ENCODE assay signal across 8 cellular contexts in the genomic region with DNA sequence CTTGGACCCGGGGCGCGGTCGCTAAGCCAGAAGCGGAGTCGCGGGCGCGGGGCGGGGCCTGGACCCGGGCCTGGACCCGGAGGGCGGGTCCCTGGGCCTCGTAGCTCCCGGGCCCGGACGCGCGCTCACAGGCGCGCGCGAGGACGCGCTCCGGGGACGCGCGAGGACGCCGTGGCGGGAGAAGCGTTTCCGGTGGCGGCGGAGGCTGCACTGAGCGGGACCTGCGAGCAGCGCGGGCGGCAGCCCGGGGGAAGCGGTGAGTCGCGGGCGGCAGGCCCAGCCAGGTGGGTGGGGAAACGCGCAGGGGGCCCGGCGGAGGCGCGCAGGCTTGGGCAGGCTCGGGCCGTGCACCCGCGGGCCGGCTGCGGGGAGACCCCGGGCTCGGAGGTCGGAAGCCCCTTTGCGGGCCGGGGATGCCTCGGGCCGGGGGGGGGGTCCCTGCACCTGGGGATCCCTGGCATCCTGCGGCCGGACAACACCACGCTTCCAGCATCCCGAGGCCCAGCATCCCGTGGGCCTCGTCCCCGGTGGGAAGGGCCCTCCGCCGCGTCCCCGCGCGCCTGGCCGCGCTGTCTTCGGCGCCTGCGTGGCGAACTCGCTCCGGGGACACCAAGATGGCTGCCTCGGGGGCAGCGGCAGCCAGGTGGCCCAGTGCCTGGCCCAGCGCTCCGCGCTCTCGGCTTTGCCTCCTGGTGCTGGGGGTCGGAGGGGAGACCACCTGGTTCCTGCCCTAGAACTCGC. TPM values are rescaled to one million over a fixed set of nuclear protein-coding genes. Genes with fewer than 3 reads are reported as not detected.
DNase-seq lines count a peak whose midpoint lies in the region; ATAC-seq and TF ChIP-seq lines count a peak whose summit lies in the region.

A gene with protein sequence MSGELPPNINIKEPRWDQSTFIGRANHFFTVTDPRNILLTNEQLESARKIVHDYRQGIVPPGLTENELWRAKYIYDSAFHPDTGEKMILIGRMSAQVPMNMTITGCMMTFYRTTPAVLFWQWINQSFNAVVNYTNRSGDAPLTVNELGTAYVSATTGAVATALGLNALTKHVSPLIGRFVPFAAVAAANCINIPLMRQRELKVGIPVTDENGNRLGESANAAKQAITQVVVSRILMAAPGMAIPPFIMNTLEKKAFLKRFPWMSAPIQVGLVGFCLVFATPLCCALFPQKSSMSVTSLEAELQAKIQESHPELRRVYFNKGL (plus strand): TSS at position 177 of the 741 bp plus-strand sequence. CDS start 13,544 bp downstream, outside the sequence.

- peak within 1 kb of the TSS; percentile 72 for H2AFZ ChIP-seq in parathyroid adenoma

- H3K27me3 ChIP-seq in parathyroid adenoma (ENCODE audit: control insufficient read depth, insufficient read depth, low read length) (no peaks in the 10 kb centered on the region), tibial artery (no peaks in the 10 kb centered on the region)

- ATAC-seq in GM21786 (IDR thresholded peaks at IDR 0.05; ENCODE audit: unreplicated experiment) (peak; percentile 89), SK-N-SH treated with all-trans-retinoic acid at 6 μM for 48 hours (peak; percentile 91), Right ventricle myocardium inferior (peak; percentile 94)

- peak within 1 kb of the TSS; percentile 70 for H3K4me3 ChIP-seq in parathyroid adenoma (ENCODE audit: low read depth, low read length)
- H3K4me3 ChIP-seq in tibial artery, result peak within 1 kb of the TSS; percentile 85 to 99

- TF ChIP-seq CTCF in parathyroid adenoma (IDR thresholded peaks at IDR 0.05) (no peak), tibial artery (IDR thresholded peaks at IDR 0.05) (no peak)

- H3K27ac Mint-ChIP-seq in activated naive CD8-positive, alpha-beta T cell, result peak within 1 kb of the TSS; percentile 96

- H3K36me3 ChIP-seq in parathyroid adenoma (ENCODE audit: control insufficient read depth, insufficient read depth, low read length) (no peaks in the 10 kb centered on the region), tibial artery (peaks cover 2 to 5% (median 3%) of the 10 kb centered on the region in 3 donors)

- DNase-seq in G401 (ENCODE audit: low spot score), result peak; percentile 84
- DNase-seq in Kasumi-1 (lab: John Stamatoyannopoulos, UW), result peak; percentile 61
- DNase-seq in Right ventricle myocardium inferior (ENCODE audit: missing footprints), result peak; percentile 91
- DNase-seq in tibial artery, result peak; percentile 59 to 85

- intact Hi-C loops in Right ventricle myocardium inferior (cut with DNase I) (no loop called here), tibial artery (cut with DNase I; ENCODE audit: low total_unique reads) (no loop called here)

- in situ Hi-C loops in G401 (cut with HindIII; ENCODE audit: low sequenced_read_pairs), result no loop called here

- peaks cover 38% of the 10 kb centered on the region for H3K79me2 ChIP-seq in parathyroid adenoma

- H3K4me3 Mint-ChIP-seq in activated naive CD8-positive, alpha-beta T cell, result peak within 1 kb of the TSS; percentile 97

- peak within 1 kb of the TSS; percentile 22 for H3K9ac ChIP-seq in parathyroid adenoma

- H3K27me3 Mint-ChIP-seq in activated naive CD8-positive, alpha-beta T cell, result no peaks in the 10 kb centered on the region

- H3K4me1 ChIP-seq in parathyroid adenoma (peaks cover 6% of the 10 kb centered on the region), tibial artery (peaks cover 0 to 30% (median 13%) of the 10 kb centered on the region in 4 donors)

- peaks cover 31% of the 10 kb centered on the region for H3K36me3 Mint-ChIP-seq in activated naive CD8-positive, alpha-beta T cell

- H3K9me3 Mint-ChIP-seq in activated naive CD8-positive, alpha-beta T cell (ENCODE audit: low read depth), result no peaks in the 10 kb centered on the region

- H3K4me2 ChIP-seq in parathyroid adenoma (ENCODE audit: low read length), result peak within 1 kb of the TSS; percentile 72

- peaks cover 49% of the 10 kb centered on the region for H3K4me1 Mint-ChIP-seq in activated naive CD8-positive, alpha-beta T cell (ENCODE audit: low read depth)

- H3K9me3 ChIP-seq in parathyroid adenoma (ENCODE audit: control insufficient read depth, low read length) (no peaks in the 10 kb centered on the region), tibial artery (no peaks in the 10 kb centered on the region)

- H3K27ac ChIP-seq in parathyroid adenoma (peak within 1 kb of the TSS; percentile 48), tibial artery (peak within 1 kb of the TSS; percentile 75 to 81)

TF ChIP-seq in SK-N-SH treated with all-trans-retinoic acid at 6 μM for 48 hours, 23 proteins besides CTCF, POLR2A, EP300 and RAD21:
- TF ChIP-seq ZNF8 (CRISPR knock-in tag; IDR thresholded peaks at IDR 0.05) (0 out of 2 replicates have a peak, but pooled peaks have one; percentile 23), OSR1 (CRISPR knock-in tag; IDR thresholded peaks at IDR 0.05) (no peak), PPARA (CRISPR knock-in tag; IDR thresholded peaks at IDR 0.05; ENCODE audit: borderline replicate concordance) (peak; percentile 11; the same call in 1 of the 2 replicates), ZNF70 (CRISPR knock-in tag; IDR thresholded peaks at IDR 0.05) (0 out of 2 replicates have a peak, but pooled peaks have one; percentile 20), GLIS3 (CRISPR knock-in tag; IDR thresholded peaks at IDR 0.05) (0 out of 2 replicates have a peak, but pooled peaks have one; percentile 43), ISL1 (CRISPR knock-in tag; IDR thresholded peaks at IDR 0.05) (no peak), SNAI2 (CRISPR knock-in tag; IDR thresholded peaks at IDR 0.05) (0 out of 2 replicates have a peak, but pooled peaks have one; percentile 74), ZFP3 (CRISPR knock-in tag; IDR thresholded peaks at IDR 0.05) (peak; percentile 74; the same call in 1 of the 2 replicates)
- TF ChIP-seq, protein P1, sequence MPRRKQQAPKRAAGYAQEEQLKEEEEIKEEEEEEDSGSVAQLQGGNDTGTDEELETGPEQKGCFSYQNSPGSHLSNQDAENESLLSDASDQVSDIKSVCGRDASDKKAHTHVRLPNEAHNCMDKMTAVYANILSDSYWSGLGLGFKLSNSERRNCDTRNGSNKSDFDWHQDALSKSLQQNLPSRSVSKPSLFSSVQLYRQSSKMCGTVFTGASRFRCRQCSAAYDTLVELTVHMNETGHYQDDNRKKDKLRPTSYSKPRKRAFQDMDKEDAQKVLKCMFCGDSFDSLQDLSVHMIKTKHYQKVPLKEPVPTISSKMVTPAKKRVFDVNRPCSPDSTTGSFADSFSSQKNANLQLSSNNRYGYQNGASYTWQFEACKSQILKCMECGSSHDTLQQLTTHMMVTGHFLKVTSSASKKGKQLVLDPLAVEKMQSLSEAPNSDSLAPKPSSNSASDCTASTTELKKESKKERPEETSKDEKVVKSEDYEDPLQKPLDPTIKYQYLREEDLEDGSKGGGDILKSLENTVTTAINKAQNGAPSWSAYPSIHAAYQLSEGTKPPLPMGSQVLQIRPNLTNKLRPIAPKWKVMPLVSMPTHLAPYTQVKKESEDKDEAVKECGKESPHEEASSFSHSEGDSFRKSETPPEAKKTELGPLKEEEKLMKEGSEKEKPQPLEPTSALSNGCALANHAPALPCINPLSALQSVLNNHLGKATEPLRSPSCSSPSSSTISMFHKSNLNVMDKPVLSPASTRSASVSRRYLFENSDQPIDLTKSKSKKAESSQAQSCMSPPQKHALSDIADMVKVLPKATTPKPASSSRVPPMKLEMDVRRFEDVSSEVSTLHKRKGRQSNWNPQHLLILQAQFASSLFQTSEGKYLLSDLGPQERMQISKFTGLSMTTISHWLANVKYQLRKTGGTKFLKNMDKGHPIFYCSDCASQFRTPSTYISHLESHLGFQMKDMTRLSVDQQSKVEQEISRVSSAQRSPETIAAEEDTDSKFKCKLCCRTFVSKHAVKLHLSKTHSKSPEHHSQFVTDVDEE (CRISPR knock-in tag; IDR thresholded peaks at IDR 0.05), result peak; percentile 90

RNA-seq across cellular contexts. Expression of the gene that starts here (rescaled TPM):
- 107 and 206 TPM in 2 replicates for total RNA-seq in G401 (2014; rRNA removed; shearing (Covaris generic))
- total RNA-seq in Right ventricle myocardium inferior, result 34.5 TPM

Comparison
In these comparisons a context has a peak if more than half of its experiments do, and no peak if none do; other contexts are left out.
1. Peak in every context shown above with its lines: DNase-seq, ATAC-seq, H3K4me3 ChIP-seq and H3K27ac ChIP-seq.